Comparison of ENCODE assay signal across 16 cellular contexts in the genomic region with DNA sequence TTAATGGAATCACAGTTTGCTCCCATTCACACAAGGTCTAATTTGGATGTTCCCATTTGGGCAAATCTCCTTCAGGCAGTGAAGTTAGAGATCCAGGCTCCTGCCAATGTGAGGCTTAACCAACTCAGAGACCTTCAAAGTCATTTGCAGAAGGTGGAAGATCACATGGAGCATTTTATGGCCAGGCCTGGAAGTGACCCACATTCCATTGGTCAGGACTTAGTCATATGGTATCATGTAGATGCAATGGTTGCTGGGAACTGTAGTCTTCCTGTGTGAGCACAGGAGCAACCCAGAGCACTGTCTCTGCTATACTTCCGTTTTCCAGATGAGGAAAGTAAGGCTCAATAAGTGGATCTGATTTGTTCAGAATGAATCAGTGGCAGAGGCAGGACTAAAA.
DNase-seq lines count a peak whose midpoint lies in the region; ATAC-seq and TF ChIP-seq lines count a peak whose summit lies in the region.
"Had no signal": no experiment of that assay in that cellular context is flagged by ENCODE, and none has a peak within 500 bp of the region (broad histone marks: within the 10 kb centered on the region; RNA-seq: fewer than 3 reads in every experiment).

No MANE protein-coding gene starts in this region.

- no peaks in the 10 kb centered on the region for H3K9me2 ChIP-seq in PC-3 (replicated peaks; ENCODE audit: low read length)

- CTCF ChIA-PET in PC-3 (lab: Charles Lee) = no interaction called here

- no peak overlapping the region for H2AFZ ChIP-seq in PC-3 (ENCODE audit: low read length)

- no peak for TF ChIP-seq CTCF in PC-3 (conservative IDR thresholded peaks at IDR 0.05; ENCODE audit: low read depth, low read length)

- H3K9me3 ChIP-seq in PC-3 (ENCODE audit: low read length) = no peaks in the 10 kb centered on the region
- H3K9me3 ChIP-seq: neutrophil had no signal

- no peak overlapping the region for H3K4me3 ChIP-seq in PC-3 (ENCODE audit: low read length)
- H3K4me3 ChIP-seq: left ventricle myocardium inferior, smooth muscle cell had no signal

- H3K4me1 ChIP-seq in PC-3 (ENCODE audit: insufficient read depth, low read length) = no peaks in the 10 kb centered on the region
- H3K4me1 ChIP-seq: left ventricle myocardium inferior had no signal

- H3K9ac ChIP-seq in PC-3 (ENCODE audit: low read length) = no peak overlapping the region
- H3K9ac ChIP-seq: KMS-11 had no signal

- DNase-seq in DMS153 (lab: John Stamatoyannopoulos, UW) = peak; percentile 33
- DNase-seq in DMS153 treated with DMSO at 0.1 percent for 48 hours (lab: John Stamatoyannopoulos, UW; ENCODE audit: unreplicated experiment) = no peak
- DNase-seq in PC-3 = peak; percentile 2
- no peak for DNase-seq in left colon
- DNase-seq in left ventricle myocardium superior = no peak
- DNase-seq in hepatic stellate cell (ENCODE audit: low spot score) = no peak
- DNase-seq: activated CD4-positive, alpha-beta T cell treated with anti-CD3 and anti-CD28 coated beads for 36 hours; activated T-cell treated with anti-CD3 and anti-CD28 coated beads, Interleukin-2, amount 50 U/mL, for 48 hours; left ventricle myocardium inferior; NCI-H510A treated with DMSO at 0.1 percent for 48 hours; trophoblast cell had no signal

- H3K36me3 ChIP-seq in PC-3 (ENCODE audit: low read depth, low read length) = no peaks in the 10 kb centered on the region
- H3K36me3 ChIP-seq: left ventricle myocardium inferior, neutrophil had no signal

- no peaks in the 10 kb centered on the region for H4K20me1 ChIP-seq in PC-3 (ENCODE audit: low read length)

- H3K27ac ChIP-seq in PC-3 (ENCODE audit: low read length) = no peak overlapping the region
- H3K27ac ChIP-seq: KMS-11, left ventricle myocardium inferior, neutrophil had no signal

- H3K79me2 ChIP-seq in PC-3 (ENCODE audit: low read length) = no peaks in the 10 kb centered on the region

- peaks cover 7% of the 10 kb centered on the region; the same call in 1 of the 2 replicates for H3K27me3 ChIP-seq in PC-3 (ENCODE audit: low read length)
- H3K27me3 ChIP-seq: neutrophil had no signal

- no peaks in the 10 kb centered on the region for H3F3A ChIP-seq in PC-3 (ENCODE audit: low read length, unreplicated experiment)

- H3K4me2 ChIP-seq in PC-3 (ENCODE audit: low read length) = no peak overlapping the region
- H3K4me2 ChIP-seq: KMS-11, smooth muscle cell had no signal

- intact Hi-C loops in PC-3 (cut with micrococcal nuclease) = no loop called here
- intact Hi-C loops in left colon (cut with DNase I, micrococcal nuclease) = no loop called here
- intact Hi-C loops in left ventricle myocardium superior (cut with micrococcal nuclease) = no loop called here

- POLR2A ChIA-PET in PC-3 (lab: Charles Lee; ENCODE audit: unreplicated experiment) = no interaction called here

- BruUV-seq in PC-3 (replicated peaks; lab: Mats Ljungman, UMichigan) = no TSS peak

- ATAC-seq in HG03139 (IDR thresholded peaks at IDR 0.05; ENCODE audit: unreplicated experiment) = peak; percentile 51
- no peak for ATAC-seq in PC-3
- peak; percentile 74 for ATAC-seq in left colon
- no peak for ATAC-seq in HG03159 (IDR thresholded peaks at IDR 0.05; ENCODE audit: unreplicated experiment)
- ATAC-seq in left ventricle myocardium superior = no peak
- ATAC-seq: activated CD4-positive, alpha-beta T cell treated with anti-CD3 and anti-CD28 coated beads for 36 hours had no signal

Comparison
In these comparisons a context has a peak if more than half of its experiments do, and no peak if none do; other contexts are left out.
1. DNase-seq: peak in DMS153 (single experiment) and PC-3 (single experiment); none in DMS153 treated with DMSO at 0.1 percent for 48 hours (single experiment), left colon (0 of 2), left ventricle myocardium superior (single experiment) and hepatic stellate cell (single experiment).
2. ATAC-seq: peak in HG03139 (single experiment) and left colon (single experiment); none in PC-3 (single experiment), HG03159 (single experiment) and left ventricle myocardium superior (single experiment).